ENCODE assay signal across 8 cellular contexts in genomic region chr12:122980192-122981035, GRCh38. TPM values are rescaled to one million over a fixed set of nuclear protein-coding genes. Genes with fewer than 3 reads are reported as not detected.
DNase-seq lines count a peak whose midpoint lies in the region; ATAC-seq and TF ChIP-seq lines count a peak whose summit lies in the region.

TSS of gene ARL6IP4 (plus strand) at chr12:122980681. CDS start at chr12:122981140, 459 bp downstream.

- TF ChIP-seq CTCF in osteoblast (IDR thresholded peaks at IDR 0.05; ENCODE audit: extremely low read depth, low read depth, low read length) (no peak), tibial artery (IDR thresholded peaks at IDR 0.05) (no peak)

- peaks cover 0 to under 1% (median 0%) of the 10 kb centered on the region in 5 donors for H3K9me3 Mint-ChIP-seq in CD8-positive, alpha-beta memory T cell
- no peaks in the 10 kb centered on the region for H3K9me3 Mint-ChIP-seq in activated naive CD4-positive, alpha-beta T cell treated with anti-CD3 and anti-CD28 coated beads, Interleukin-2, amount 50 U/mL, for 72 hours

- peaks cover 77% of the 10 kb centered on the region for H3K79me2 ChIP-seq in osteoblast (ENCODE audit: insufficient read depth, low read length)

- peak within 1 kb of the TSS; percentile 95 for H3K4me2 ChIP-seq in osteoblast (ENCODE audit: insufficient read depth, low read length)

- peaks cover 56% of the 10 kb centered on the region for H3K4me1 ChIP-seq in CD8-positive, alpha-beta memory T cell (ENCODE audit: insufficient read depth, low read length)
- peaks cover 15% of the 10 kb centered on the region for H3K4me1 ChIP-seq in HUES48 (ENCODE audit: control insufficient read depth, insufficient read depth, low read length)
- peaks cover 37% of the 10 kb centered on the region for H3K4me1 ChIP-seq in SJSA1 (replicated peaks)
- H3K4me1 ChIP-seq in osteoblast (ENCODE audit: insufficient read depth, low read length) = peaks cover 55% of the 10 kb centered on the region
- peaks cover 11 to 95% (median 85%) of the 10 kb centered on the region in 4 donors for H3K4me1 ChIP-seq in tibial artery

- peak within 1 kb of the TSS; percentile 75 for H3K27ac ChIP-seq in CD8-positive, alpha-beta memory T cell (ENCODE audit: low read depth, low read length)
- peak within 1 kb of the TSS; percentile 55 for H3K27ac ChIP-seq in HUES48 (ENCODE audit: low read depth, low read length)
- peak within 1 kb of the TSS; percentile 69 for H3K27ac ChIP-seq in SJSA1
- peak within 1 kb of the TSS; percentile 41 for H3K27ac ChIP-seq in osteoblast (ENCODE audit: low read depth, low read length)
- peak within 1 kb of the TSS; percentile 96 to 98 for H3K27ac ChIP-seq in tibial artery

- peaks cover 41 to 77% (median 48%) of the 10 kb centered on the region in 3 donors for H3K4me1 Mint-ChIP-seq in CD8-positive, alpha-beta memory T cell

- H3K9ac ChIP-seq in HUES48 (ENCODE audit: low read depth, low read length) = peak within 1 kb of the TSS; percentile 84

- H4K20me1 ChIP-seq in osteoblast (ENCODE audit: insufficient read depth, low read length) = peaks cover 19% of the 10 kb centered on the region

- H3K27me3 ChIP-seq in CD8-positive, alpha-beta memory T cell (ENCODE audit: insufficient read depth, low read length, poor library complexity, severe bottlenecking) = no peaks in the 10 kb centered on the region
- H3K27me3 ChIP-seq in HUES48 (ENCODE audit: control insufficient read depth, insufficient read depth, low read length) (no peaks in the 10 kb centered on the region), SJSA1 (replicated peaks) (no peaks in the 10 kb centered on the region), osteoblast (ENCODE audit: insufficient read depth, low read length) (no peaks in the 10 kb centered on the region), tibial artery (no peaks in the 10 kb centered on the region)

- peak within 1 kb of the TSS; percentile 87 to 93 (median 90) for H3K4me3 Mint-ChIP-seq in CD8-positive, alpha-beta memory T cell

- H3K4me3 ChIP-seq in CD8-positive, alpha-beta memory T cell (ENCODE audit: low read length) = peak within 1 kb of the TSS; percentile 84
- H3K4me3 ChIP-seq in HUES48 (ENCODE audit: low read depth, low read length) = peak within 1 kb of the TSS; percentile 97
- H3K4me3 ChIP-seq in SJSA1 = peak within 1 kb of the TSS; percentile 89
- H3K4me3 ChIP-seq in osteoblast (ENCODE audit: insufficient read depth, low read length) = peak within 1 kb of the TSS; percentile 86
- H3K4me3 ChIP-seq in tibial artery = peak within 1 kb of the TSS; percentile 78 to 100

- peaks cover 0 to 42% (median 2%) of the 10 kb centered on the region in 3 donors for H3K36me3 Mint-ChIP-seq in CD8-positive, alpha-beta memory T cell
- H3K36me3 Mint-ChIP-seq in activated naive CD4-positive, alpha-beta T cell treated with anti-CD3 and anti-CD28 coated beads, Interleukin-2, amount 50 U/mL, for 72 hours = peaks cover 18 to 22% of the 10 kb centered on the region in 2 donors

- DNase-seq in CD8-positive, alpha-beta memory T cell = peak; percentile 44 to 69 (median 65)
- DNase-seq in SJSA1 (ENCODE audit: low read depth in 1 of 2, low spot score in 2 of 2) = peak; percentile 71 to 78
- peak; percentile 64 to 73 for DNase-seq in activated naive CD4-positive, alpha-beta T cell treated with anti-CD3 and anti-CD28 coated beads, Interleukin-2, amount 50 U/mL, for 72 hours (ENCODE audit: low spot score in 2 of 2)
- peak; percentile 59 for DNase-seq in glomerular visceral epithelial cell (ENCODE audit: extremely low spot score)
- DNase-seq in osteoblast (ENCODE audit: insufficient read length, low spot score, missing footprints) = peak; percentile 98
- peak in 1 of 2 donors; percentile 73 for DNase-seq in tibial artery

- no peaks in the 10 kb centered on the region for H3K9me3 ChIP-seq in CD8-positive, alpha-beta memory T cell (ENCODE audit: low read length)
- no peaks in the 10 kb centered on the region for H3K9me3 ChIP-seq in HUES48 (ENCODE audit: control insufficient read depth, insufficient read depth, low read length)
- H3K9me3 ChIP-seq in SJSA1 (replicated peaks) = no peaks in the 10 kb centered on the region
- no peaks in the 10 kb centered on the region for H3K9me3 ChIP-seq in osteoblast (ENCODE audit: low read depth, low read length)
- no peaks in the 10 kb centered on the region for H3K9me3 ChIP-seq in tibial artery

- H3K27me3 Mint-ChIP-seq in CD8-positive, alpha-beta memory T cell = no peaks in the 10 kb centered on the region

- no peaks in the 10 kb centered on the region for H3K36me3 ChIP-seq in CD8-positive, alpha-beta memory T cell (ENCODE audit: insufficient read depth, low read length)
- H3K36me3 ChIP-seq in HUES48 (ENCODE audit: control insufficient read depth, insufficient read depth, low read length) (peaks cover 33% of the 10 kb centered on the region; the same call in 1 of the 2 replicates), SJSA1 (peaks cover 81% of the 10 kb centered on the region), osteoblast (ENCODE audit: insufficient read depth, low read length) (peaks cover 15% of the 10 kb centered on the region), tibial artery (peaks cover 0 to 36% (median 16%) of the 10 kb centered on the region in 3 donors)

- peak within 1 kb of the TSS; percentile 76 for H2AFZ ChIP-seq in osteoblast (ENCODE audit: low read length)

- peak; percentile 53 for ATAC-seq in GM19372 (IDR thresholded peaks at IDR 0.05; ENCODE audit: low read depth, unreplicated experiment)
- ATAC-seq in activated naive CD4-positive, alpha-beta T cell treated with anti-CD3 and anti-CD28 coated beads, Interleukin-2, amount 50 U/mL, for 72 hours = peak; percentile 72 to 73

- POLR2A ChIA-PET in CD8-positive, alpha-beta memory T cell (lab: Charles Lee) = interaction anchor here (0.7 to 1.4 kb wide), 4 partner anchors 13 to 253 kb away, joined by 3 to 7 read pairs (median 4); partner anchors contain the start of genes ABCB9, MPHOSPH9 and MTRFR

- intact Hi-C loops in tibial artery (cut with DNase I; ENCODE audit: low total_unique reads) = loop anchor here (10.0 kb wide), 1 partner anchor 164 kb away; no protein-coding TSS in a partner anchor

- H3K27ac Mint-ChIP-seq in CD8-positive, alpha-beta memory T cell = peak within 1 kb of the TSS; percentile 68 to 97 (median 88)
- H3K27ac Mint-ChIP-seq in activated naive CD4-positive, alpha-beta T cell treated with anti-CD3 and anti-CD28 coated beads, Interleukin-2, amount 50 U/mL, for 72 hours = peak within 1 kb of the TSS; percentile 92 to 95

- CTCF ChIA-PET in CD8-positive, alpha-beta memory T cell (lab: Charles Lee) = interaction anchor here (1.2 to 1.5 kb wide), 3 partner anchors 120 to 258 kb away, joined by 3 to 6 read pairs (median 3); no protein-coding TSS in a partner anchor

RNA-seq across cellular contexts. Expression of gene ARL6IP4, which starts in this region (rescaled TPM):
- 100 to 1,000 TPM; 172 to 181 TPM for total RNA-seq in CD8-positive, alpha-beta memory T cell
- 246 TPM for polyA plus RNA-seq in CD8-positive, alpha-beta memory T cell
- total RNA-seq in SJSA1 (2014; rRNA removed; shearing (Covaris generic)) = 263 and 326 TPM in 2 replicates
- total RNA-seq in activated naive CD4-positive, alpha-beta T cell treated with anti-CD3 and anti-CD28 coated beads, Interleukin-2, amount 50 U/mL, for 72 hours = 100 to 1,000 TPM in 1 of 2 donors, 10 to 100 TPM in 1; 99.9 to 180 TPM
- 117 and 118 TPM in 2 replicates for total RNA-seq in osteoblast

Comparison
In these comparisons a context has a peak if more than half of its experiments do, and no peak if none do; other contexts are left out.
1. H3K27ac ChIP-seq: peak in every context shown above with its lines; median percentile 97 in tibial artery; 75 in CD8-positive, alpha-beta memory T cell; 69 in SJSA1; 55 in HUES48; 41 in osteoblast.